ENCODE assay signal across 1 cellular context in the genomic region with DNA sequence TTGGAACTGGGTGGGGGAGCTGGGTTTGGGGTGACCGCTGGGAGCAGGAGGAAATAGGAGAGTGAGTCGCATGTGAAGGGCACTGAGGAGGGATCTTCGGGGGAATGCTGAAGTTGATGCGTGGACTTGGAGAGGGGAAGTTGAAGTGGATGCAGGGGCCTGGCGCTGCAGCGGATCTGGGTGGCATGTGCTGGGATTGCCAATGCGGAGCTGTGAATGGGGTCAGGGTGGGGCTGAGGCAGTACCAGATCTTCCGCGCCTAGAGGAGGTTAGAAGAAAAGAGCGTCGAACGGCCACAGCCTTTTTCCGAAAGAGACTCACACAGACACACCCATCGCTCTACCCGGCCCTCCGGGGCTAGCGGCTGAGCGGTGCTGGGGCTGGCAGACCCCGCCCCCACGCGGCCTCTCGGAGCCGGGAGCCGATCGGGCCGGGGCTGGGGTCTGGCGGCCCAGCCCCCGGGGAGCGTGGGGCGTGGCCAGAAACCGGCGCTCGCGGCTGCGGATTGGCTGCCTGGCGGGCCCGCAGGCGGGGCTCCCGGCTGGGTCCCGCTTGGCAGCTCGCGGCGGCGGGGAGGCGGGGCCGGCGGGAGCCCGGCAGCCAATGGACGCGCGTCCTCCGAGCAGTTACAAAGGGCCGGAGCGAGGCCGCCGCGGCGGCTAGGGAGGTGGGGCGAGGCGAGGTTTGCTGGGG.
TF ChIP-seq lines count a peak whose summit lies in the region.

A gene (plus strand): TSS at position 655 of the 693 bp plus-strand sequence. CDS start 93 bp downstream, outside the sequence.

TF ChIP-seq in K562, 482 proteins besides CTCF, POLR2A, EP300 and RAD21 (continued from another document and continues in another):
- TF ChIP-seq PCBP2 (IDR thresholded peaks at IDR 0.05; ENCODE audit: low read depth, low read length, poor library complexity, severe bottlenecking) (no peak), ELF1 (tag; IDR thresholded peaks at IDR 0.05) (no peak), CREB1 (IDR thresholded peaks at IDR 0.05) (peak; percentile 54; the same call in 1 of the 2 replicates), CREB1 (CRISPR knock-in tag; IDR thresholded peaks at IDR 0.05) (no peak), ZNF316 (IDR thresholded peaks at IDR 0.05) (no peak), FOXJ2 (tag; IDR thresholded peaks at IDR 0.05) (no peak), ZNF23 (CRISPR knock-in tag; IDR thresholded peaks at IDR 0.05) (no peak), PTBP1 (IDR thresholded peaks at IDR 0.05; ENCODE audit: low read depth, low read length) (no peak), JUNB (CRISPR knock-in tag; conservative IDR thresholded peaks at IDR 0.05) (no peak), PURB (CRISPR knock-in tag; IDR thresholded peaks at IDR 0.05; ENCODE audit: low read depth) (no peak), SP2 (IDR thresholded peaks at IDR 0.05; ENCODE audit: extremely low read depth, low read depth, low read length, poor library complexity, severe bottlenecking) (peak; percentile 22), POLR3G (IDR thresholded peaks at IDR 0.05; ENCODE audit: extremely low read depth, insufficient read length, insufficient replicate concordance) (no peak), HDGF (IDR thresholded peaks at IDR 0.05) (peak; percentile 88), MAFG (tag; conservative IDR thresholded peaks at IDR 0.05) (no peak), NONO (IDR thresholded peaks at IDR 0.05; ENCODE audit: low read depth in 2 of 2, low read length in 1 of 2) (no peak), YBX1 (IDR thresholded peaks at IDR 0.05) (no peak), TARDBP (IDR thresholded peaks at IDR 0.05) (peak; percentile 60), ZNF24 (IDR thresholded peaks at IDR 0.05) (0 out of 2 replicates have a peak, but pooled peaks have one; percentile 15), CBFA2T2 (conservative IDR thresholded peaks at IDR 0.05) (no peak), BDP1 (IDR thresholded peaks at IDR 0.05; ENCODE audit: insufficient read depth, insufficient read length) (no peak), SMARCA4 (IDR thresholded peaks at IDR 0.05) (peak; percentile 41; the same call in 1 of the 2 replicates), RBM15 (IDR thresholded peaks at IDR 0.05; ENCODE audit: insufficient read depth, low read length) (no peak), ZNF41 (CRISPR knock-in tag; conservative IDR thresholded peaks at IDR 0.05) (no peak), NCOA1 (IDR thresholded peaks at IDR 0.05; ENCODE audit: low read depth) (peak; percentile 36; the same call in 1 of the 2 replicates), SRSF1 (IDR thresholded peaks at IDR 0.05; ENCODE audit: low read depth, low read length) (no peak), HDAC1 (IDR thresholded peaks at IDR 0.05) (peak in 1 of 2 experiments; percentile 78; a peak in 2 of 4 replicates), MAFF (IDR thresholded peaks at IDR 0.05; ENCODE audit: low read length) (no peak)
- TF ChIP-seq, protein P1, sequence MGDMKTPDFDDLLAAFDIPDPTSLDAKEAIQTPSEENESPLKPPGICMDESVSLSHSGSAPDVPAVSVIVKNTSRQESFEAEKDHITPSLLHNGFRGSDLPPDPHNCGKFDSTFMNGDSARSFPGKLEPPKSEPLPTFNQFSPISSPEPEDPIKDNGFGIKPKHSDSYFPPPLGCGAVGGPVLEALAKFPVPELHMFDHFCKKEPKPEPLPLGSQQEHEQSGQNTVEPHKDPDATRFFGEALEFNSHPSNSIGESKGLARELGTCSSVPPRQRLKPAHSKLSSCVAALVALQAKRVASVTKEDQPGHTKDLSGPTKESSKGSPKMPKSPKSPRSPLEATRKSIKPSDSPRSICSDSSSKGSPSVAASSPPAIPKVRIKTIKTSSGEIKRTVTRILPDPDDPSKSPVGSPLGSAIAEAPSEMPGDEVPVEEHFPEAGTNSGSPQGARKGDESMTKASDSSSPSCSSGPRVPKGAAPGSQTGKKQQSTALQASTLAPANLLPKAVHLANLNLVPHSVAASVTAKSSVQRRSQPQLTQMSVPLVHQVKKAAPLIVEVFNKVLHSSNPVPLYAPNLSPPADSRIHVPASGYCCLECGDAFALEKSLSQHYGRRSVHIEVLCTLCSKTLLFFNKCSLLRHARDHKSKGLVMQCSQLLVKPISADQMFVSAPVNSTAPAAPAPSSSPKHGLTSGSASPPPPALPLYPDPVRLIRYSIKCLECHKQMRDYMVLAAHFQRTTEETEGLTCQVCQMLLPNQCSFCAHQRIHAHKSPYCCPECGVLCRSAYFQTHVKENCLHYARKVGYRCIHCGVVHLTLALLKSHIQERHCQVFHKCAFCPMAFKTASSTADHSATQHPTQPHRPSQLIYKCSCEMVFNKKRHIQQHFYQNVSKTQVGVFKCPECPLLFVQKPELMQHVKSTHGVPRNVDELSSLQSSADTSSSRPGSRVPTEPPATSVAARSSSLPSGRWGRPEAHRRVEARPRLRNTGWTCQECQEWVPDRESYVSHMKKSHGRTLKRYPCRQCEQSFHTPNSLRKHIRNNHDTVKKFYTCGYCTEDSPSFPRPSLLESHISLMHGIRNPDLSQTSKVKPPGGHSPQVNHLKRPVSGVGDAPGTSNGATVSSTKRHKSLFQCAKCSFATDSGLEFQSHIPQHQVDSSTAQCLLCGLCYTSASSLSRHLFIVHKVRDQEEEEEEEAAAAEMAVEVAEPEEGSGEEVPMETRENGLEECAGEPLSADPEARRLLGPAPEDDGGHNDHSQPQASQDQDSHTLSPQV (IDR thresholded peaks at IDR 0.05): peak; percentile 74
- TF ChIP-seq, protein P2, sequence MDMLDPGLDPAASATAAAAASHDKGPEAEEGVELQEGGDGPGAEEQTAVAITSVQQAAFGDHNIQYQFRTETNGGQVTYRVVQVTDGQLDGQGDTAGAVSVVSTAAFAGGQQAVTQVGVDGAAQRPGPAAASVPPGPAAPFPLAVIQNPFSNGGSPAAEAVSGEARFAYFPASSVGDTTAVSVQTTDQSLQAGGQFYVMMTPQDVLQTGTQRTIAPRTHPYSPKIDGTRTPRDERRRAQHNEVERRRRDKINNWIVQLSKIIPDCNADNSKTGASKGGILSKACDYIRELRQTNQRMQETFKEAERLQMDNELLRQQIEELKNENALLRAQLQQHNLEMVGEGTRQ (CRISPR knock-in tag; IDR thresholded peaks at IDR 0.05): no peak
- TF ChIP-seq, protein P3, sequence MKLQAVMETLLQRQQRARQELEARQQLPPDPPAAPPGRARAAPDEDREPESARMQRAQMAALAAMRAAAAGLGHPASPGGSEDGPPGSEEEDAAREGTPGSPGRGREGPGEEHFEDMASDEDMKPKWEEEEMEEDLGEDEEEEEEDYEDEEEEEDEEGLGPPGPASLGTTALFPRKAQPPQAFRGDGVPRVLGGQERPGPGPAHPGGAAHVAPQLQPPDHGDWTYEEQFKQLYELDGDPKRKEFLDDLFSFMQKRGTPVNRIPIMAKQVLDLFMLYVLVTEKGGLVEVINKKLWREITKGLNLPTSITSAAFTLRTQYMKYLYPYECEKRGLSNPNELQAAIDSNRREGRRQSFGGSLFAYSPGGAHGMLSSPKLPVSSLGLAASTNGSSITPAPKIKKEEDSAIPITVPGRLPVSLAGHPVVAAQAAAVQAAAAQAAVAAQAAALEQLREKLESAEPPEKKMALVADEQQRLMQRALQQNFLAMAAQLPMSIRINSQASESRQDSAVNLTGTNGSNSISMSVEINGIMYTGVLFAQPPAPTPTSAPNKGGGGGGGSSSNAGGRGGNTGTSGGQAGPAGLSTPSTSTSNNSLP (IDR thresholded peaks at IDR 0.05; ENCODE audit: borderline replicate concordance, low read depth, low read length): no peak
- TF ChIP-seq, protein P4, sequence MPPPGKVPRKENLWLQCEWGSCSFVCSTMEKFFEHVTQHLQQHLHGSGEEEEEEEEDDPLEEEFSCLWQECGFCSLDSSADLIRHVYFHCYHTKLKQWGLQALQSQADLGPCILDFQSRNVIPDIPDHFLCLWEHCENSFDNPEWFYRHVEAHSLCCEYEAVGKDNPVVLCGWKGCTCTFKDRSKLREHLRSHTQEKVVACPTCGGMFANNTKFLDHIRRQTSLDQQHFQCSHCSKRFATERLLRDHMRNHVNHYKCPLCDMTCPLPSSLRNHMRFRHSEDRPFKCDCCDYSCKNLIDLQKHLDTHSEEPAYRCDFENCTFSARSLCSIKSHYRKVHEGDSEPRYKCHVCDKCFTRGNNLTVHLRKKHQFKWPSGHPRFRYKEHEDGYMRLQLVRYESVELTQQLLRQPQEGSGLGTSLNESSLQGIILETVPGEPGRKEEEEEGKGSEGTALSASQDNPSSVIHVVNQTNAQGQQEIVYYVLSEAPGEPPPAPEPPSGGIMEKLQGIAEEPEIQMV (tag; conservative IDR thresholded peaks at IDR 0.05; ENCODE audit: low read depth): no peak
- TF ChIP-seq, protein P5, sequence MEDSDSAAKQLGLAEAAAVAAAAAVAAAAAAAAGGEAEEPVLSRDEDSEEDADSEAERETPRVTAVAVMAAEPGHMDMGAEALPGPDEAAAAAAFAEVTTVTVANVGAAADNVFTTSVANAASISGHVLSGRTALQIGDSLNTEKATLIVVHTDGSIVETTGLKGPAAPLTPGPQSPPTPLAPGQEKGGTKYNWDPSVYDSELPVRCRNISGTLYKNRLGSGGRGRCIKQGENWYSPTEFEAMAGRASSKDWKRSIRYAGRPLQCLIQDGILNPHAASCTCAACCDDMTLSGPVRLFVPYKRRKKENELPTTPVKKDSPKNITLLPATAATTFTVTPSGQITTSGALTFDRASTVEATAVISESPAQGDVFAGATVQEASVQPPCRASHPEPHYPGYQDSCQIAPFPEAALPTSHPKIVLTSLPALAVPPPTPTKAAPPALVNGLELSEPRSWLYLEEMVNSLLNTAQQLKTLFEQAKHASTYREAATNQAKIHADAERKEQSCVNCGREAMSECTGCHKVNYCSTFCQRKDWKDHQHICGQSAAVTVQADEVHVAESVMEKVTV (CRISPR knock-in tag; IDR thresholded peaks at IDR 0.05): 0 out of 2 replicates have a peak, but pooled peaks have one; percentile 26
- TF ChIP-seq, protein P6, sequence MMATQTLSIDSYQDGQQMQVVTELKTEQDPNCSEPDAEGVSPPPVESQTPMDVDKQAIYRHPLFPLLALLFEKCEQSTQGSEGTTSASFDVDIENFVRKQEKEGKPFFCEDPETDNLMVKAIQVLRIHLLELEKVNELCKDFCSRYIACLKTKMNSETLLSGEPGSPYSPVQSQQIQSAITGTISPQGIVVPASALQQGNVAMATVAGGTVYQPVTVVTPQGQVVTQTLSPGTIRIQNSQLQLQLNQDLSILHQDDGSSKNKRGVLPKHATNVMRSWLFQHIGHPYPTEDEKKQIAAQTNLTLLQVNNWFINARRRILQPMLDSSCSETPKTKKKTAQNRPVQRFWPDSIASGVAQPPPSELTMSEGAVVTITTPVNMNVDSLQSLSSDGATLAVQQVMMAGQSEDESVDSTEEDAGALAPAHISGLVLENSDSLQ (IDR thresholded peaks at IDR 0.05): no peak
- TF ChIP-seq, protein P7, sequence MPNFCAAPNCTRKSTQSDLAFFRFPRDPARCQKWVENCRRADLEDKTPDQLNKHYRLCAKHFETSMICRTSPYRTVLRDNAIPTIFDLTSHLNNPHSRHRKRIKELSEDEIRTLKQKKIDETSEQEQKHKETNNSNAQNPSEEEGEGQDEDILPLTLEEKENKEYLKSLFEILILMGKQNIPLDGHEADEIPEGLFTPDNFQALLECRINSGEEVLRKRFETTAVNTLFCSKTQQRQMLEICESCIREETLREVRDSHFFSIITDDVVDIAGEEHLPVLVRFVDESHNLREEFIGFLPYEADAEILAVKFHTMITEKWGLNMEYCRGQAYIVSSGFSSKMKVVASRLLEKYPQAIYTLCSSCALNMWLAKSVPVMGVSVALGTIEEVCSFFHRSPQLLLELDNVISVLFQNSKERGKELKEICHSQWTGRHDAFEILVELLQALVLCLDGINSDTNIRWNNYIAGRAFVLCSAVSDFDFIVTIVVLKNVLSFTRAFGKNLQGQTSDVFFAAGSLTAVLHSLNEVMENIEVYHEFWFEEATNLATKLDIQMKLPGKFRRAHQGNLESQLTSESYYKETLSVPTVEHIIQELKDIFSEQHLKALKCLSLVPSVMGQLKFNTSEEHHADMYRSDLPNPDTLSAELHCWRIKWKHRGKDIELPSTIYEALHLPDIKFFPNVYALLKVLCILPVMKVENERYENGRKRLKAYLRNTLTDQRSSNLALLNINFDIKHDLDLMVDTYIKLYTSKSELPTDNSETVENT (CRISPR knock-in tag; IDR thresholded peaks at IDR 0.05): peak; percentile 74
- TF ChIP-seq, protein P8, sequence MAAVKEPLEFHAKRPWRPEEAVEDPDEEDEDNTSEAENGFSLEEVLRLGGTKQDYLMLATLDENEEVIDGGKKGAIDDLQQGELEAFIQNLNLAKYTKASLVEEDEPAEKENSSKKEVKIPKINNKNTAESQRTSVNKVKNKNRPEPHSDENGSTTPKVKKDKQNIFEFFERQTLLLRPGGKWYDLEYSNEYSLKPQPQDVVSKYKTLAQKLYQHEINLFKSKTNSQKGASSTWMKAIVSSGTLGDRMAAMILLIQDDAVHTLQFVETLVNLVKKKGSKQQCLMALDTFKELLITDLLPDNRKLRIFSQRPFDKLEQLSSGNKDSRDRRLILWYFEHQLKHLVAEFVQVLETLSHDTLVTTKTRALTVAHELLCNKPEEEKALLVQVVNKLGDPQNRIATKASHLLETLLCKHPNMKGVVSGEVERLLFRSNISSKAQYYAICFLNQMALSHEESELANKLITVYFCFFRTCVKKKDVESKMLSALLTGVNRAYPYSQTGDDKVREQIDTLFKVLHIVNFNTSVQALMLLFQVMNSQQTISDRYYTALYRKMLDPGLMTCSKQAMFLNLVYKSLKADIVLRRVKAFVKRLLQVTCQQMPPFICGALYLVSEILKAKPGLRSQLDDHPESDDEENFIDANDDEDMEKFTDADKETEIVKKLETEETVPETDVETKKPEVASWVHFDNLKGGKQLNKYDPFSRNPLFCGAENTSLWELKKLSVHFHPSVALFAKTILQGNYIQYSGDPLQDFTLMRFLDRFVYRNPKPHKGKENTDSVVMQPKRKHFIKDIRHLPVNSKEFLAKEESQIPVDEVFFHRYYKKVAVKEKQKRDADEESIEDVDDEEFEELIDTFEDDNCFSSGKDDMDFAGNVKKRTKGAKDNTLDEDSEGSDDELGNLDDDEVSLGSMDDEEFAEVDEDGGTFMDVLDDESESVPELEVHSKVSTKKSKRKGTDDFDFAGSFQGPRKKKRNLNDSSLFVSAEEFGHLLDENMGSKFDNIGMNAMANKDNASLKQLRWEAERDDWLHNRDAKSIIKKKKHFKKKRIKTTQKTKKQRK (IDR thresholded peaks at IDR 0.05; ENCODE audit: borderline replicate concordance, low read depth, low read length): no peak
- TF ChIP-seq, protein P9, sequence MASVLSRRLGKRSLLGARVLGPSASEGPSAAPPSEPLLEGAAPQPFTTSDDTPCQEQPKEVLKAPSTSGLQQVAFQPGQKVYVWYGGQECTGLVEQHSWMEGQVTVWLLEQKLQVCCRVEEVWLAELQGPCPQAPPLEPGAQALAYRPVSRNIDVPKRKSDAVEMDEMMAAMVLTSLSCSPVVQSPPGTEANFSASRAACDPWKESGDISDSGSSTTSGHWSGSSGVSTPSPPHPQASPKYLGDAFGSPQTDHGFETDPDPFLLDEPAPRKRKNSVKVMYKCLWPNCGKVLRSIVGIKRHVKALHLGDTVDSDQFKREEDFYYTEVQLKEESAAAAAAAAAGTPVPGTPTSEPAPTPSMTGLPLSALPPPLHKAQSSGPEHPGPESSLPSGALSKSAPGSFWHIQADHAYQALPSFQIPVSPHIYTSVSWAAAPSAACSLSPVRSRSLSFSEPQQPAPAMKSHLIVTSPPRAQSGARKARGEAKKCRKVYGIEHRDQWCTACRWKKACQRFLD (CRISPR knock-in tag; IDR thresholded peaks at IDR 0.05): no peak
- TF ChIP-seq, protein P10, sequence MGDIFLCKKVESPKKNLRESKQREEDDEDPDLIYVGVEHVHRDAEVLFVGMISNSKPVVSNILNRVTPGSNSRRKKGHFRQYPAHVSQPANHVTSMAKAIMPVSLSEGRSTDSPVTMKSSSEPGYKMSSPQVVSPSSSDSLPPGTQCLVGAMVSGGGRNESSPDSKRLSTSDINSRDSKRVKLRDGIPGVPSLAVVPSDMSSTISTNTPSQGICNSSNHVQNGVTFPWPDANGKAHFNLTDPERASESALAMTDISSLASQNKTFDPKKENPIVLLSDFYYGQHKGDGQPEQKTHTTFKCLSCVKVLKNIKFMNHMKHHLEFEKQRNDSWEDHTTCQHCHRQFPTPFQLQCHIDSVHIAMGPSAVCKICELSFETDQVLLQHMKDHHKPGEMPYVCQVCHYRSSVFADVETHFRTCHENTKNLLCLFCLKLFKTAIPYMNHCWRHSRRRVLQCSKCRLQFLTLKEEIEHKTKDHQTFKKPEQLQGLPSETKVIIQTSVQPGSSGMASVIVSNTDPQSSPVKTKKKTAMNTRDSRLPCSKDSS (IDR thresholded peaks at IDR 0.05; ENCODE audit: low read depth, partially characterized antibody): no peak
